Comparison of ENCODE assay signal across 21 cellular contexts in genomic region chr11:91761406-91762027, GRCh38.
"Had no signal": no experiment of that assay in that cellular context is flagged by ENCODE, and none has a peak within 500 bp of the region (broad histone marks: within the 10 kb centered on the region; RNA-seq: fewer than 3 reads in every experiment).

No MANE protein-coding gene starts in this region.

- H3K4me3 Mint-ChIP-seq: activated naive CD8-positive, alpha-beta T cell treated with anti-CD3 and anti-CD28 coated beads, Interleukin-2, amount 50 U/mL, for 24 hours; activated T-helper 17 cell treated with anti-CD3 and anti-CD28 coated beads, Interleukin-2, amount 50 U/mL, for 72 hours; natural killer cell treated with Interleukin-12 subunit alpha and Interleukin-12 subunit beta and Interleukin-15 and Interleukin-18, amount 100 ng/mL, for 72 hours; T-cell had no signal

- H3K36me3 ChIP-seq: ascending aorta, heart left ventricle, left ventricle myocardium inferior, prostate gland, transverse colon had no signal

- H3K27me3 Mint-ChIP-seq: activated naive CD8-positive, alpha-beta T cell treated with anti-CD3 and anti-CD28 coated beads, Interleukin-2, amount 50 U/mL, for 24 hours; activated T-helper 17 cell treated with anti-CD3 and anti-CD28 coated beads, Interleukin-2, amount 50 U/mL, for 72 hours; natural killer cell treated with Interleukin-12 subunit alpha and Interleukin-12 subunit beta and Interleukin-15 and Interleukin-18, amount 100 ng/mL, for 72 hours; T-cell had no signal

- H3K27ac ChIP-seq: ascending aorta, heart left ventricle, left ventricle myocardium inferior, prostate gland, skin epidermis, transverse colon had no signal

- ATAC-seq: activated naive CD8-positive, alpha-beta T cell treated with anti-CD3 and anti-CD28 coated beads, Interleukin-2, amount 50 U/mL, for 24 hours; activated T-helper 17 cell treated with anti-CD3 and anti-CD28 coated beads, Interleukin-2, amount 50 U/mL, for 72 hours; heart left ventricle; natural killer cell treated with Interleukin-12 subunit alpha and Interleukin-12 subunit beta and Interleukin-15 and Interleukin-18, amount 100 ng/mL, for 72 hours; right cardiac atrium; T-cell had no signal

- H3K4me1 ChIP-seq: ascending aorta, heart left ventricle, left ventricle myocardium inferior, prostate gland, transverse colon had no signal

- H3K9me3 ChIP-seq: ascending aorta, heart left ventricle, left ventricle myocardium inferior, prostate gland, transverse colon had no signal

- H3K36me3 Mint-ChIP-seq: natural killer cell treated with Interleukin-12 subunit alpha and Interleukin-12 subunit beta and Interleukin-15 and Interleukin-18, amount 100 ng/mL, for 72 hours; T-cell had no signal

- H3K27ac Mint-ChIP-seq: activated naive CD8-positive, alpha-beta T cell treated with anti-CD3 and anti-CD28 coated beads, Interleukin-2, amount 50 U/mL, for 24 hours; activated T-helper 17 cell treated with anti-CD3 and anti-CD28 coated beads, Interleukin-2, amount 50 U/mL, for 72 hours; natural killer cell treated with Interleukin-12 subunit alpha and Interleukin-12 subunit beta and Interleukin-15 and Interleukin-18, amount 100 ng/mL, for 72 hours; T-cell had no signal

- H3K4me3 ChIP-seq: ascending aorta, heart left ventricle, left ventricle myocardium inferior, prostate gland, skin epidermis, transverse colon had no signal

- DNase-seq: activated CD4-positive, alpha-beta T cell treated with anti-CD3 and anti-CD28 coated beads, Interleukin-2, amount 50 U/mL, for 4 hours; activated CD4-positive, CD25-positive, alpha-beta regulatory T cell treated with anti-CD3 and anti-CD28 coated beads, Interleukin-2, amount 50 U/mL, for 72 hours; activated naive CD4-positive, alpha-beta T cell treated with Interleukin-2 at 50 U/mL for 16 hours; activated naive CD8-positive, alpha-beta T cell treated with anti-CD3 and anti-CD28 coated beads, Interleukin-2, amount 50 U/mL, for 24 hours; activated T-cell treated with anti-CD3 and anti-CD28 coated beads for 4 hours; heart left ventricle; left ventricle myocardium inferior; mesenchymal stem cell; right cardiac atrium; stimulated activated CD4-positive, alpha-beta T cell treated with anti-CD3 and anti-CD28 coated beads, Interleukin-4, amount 100 ng/mL, for 4 hours; stimulated activated CD8-positive, alpha-beta memory T cell treated with anti-CD3 and anti-CD28 coated beads, Interleukin-4, amount 100 ng/mL, for 48 hours; stimulated activated naive CD4-positive, alpha-beta T cell treated with Interleukin-2 at 50 U/mL for 16 hours; substantia nigra; T-cell; T-helper 9 cell; transverse colon had no signal

- H3K27me3 ChIP-seq: ascending aorta, heart left ventricle, transverse colon had no signal

- H3K4me1 Mint-ChIP-seq: activated naive CD8-positive, alpha-beta T cell treated with anti-CD3 and anti-CD28 coated beads, Interleukin-2, amount 50 U/mL, for 24 hours; activated T-helper 17 cell treated with anti-CD3 and anti-CD28 coated beads, Interleukin-2, amount 50 U/mL, for 72 hours; T-cell had no signal
